Comparison of ENCODE assay signal across 16 cellular contexts in genomic region chr20:62241501-62241900, GRCh38. TPM values are rescaled to one million over a fixed set of nuclear protein-coding genes. Genes with fewer than 3 reads are reported as not detected.
DNase-seq lines count a peak whose midpoint lies in the region; ATAC-seq and TF ChIP-seq lines count a peak whose summit lies in the region.
"Had no signal": no experiment of that assay in that cellular context is flagged by ENCODE, and none has a peak within 500 bp of the region (broad histone marks: within the 10 kb centered on the region; RNA-seq: fewer than 3 reads in every experiment).

No MANE protein-coding gene starts in this region.

- H3K4me1 ChIP-seq in foreskin keratinocyte: no peaks in the 10 kb centered on the region
- peaks cover 29% of the 10 kb centered on the region for H3K4me1 ChIP-seq in PC-3 (ENCODE audit: insufficient read depth, low read length)

- POLR2A ChIA-PET in WTC11 (lab: Charles Lee): no interaction called here
- POLR2A ChIA-PET in PC-3 (lab: Charles Lee; ENCODE audit: unreplicated experiment): no interaction called here

- CTCF ChIA-PET in WTC11 (lab: Charles Lee) (no interaction called here), PC-3 (lab: Charles Lee) (no interaction called here)
- CTCF ChIA-PET in activated CD8-positive, alpha-beta memory T cell treated with anti-CD3 and anti-CD28 coated beads, Interleukin-2, amount 10 ng/mL, durations not matched to agents 7 days and 5 days (lab: Charles Lee): interaction anchor here (0.9 kb wide), 1 partner anchor 100 kb away, joined by 3 read pairs; no protein-coding TSS in a partner anchor

- peaks cover 34% of the 10 kb centered on the region; the same call in 1 of the 2 replicates for H4K20me1 ChIP-seq in PC-3 (ENCODE audit: low read length)

- ATAC-seq in activated T-cell treated with anti-CD3 and anti-CD28 coated beads, Interleukin-2, amount 50 U/mL, for 72 hours (replicated peaks in 1 of 2): no peak
- ATAC-seq in WTC11: no peak
- ATAC-seq in foreskin keratinocyte: no peak
- no peak for ATAC-seq in stimulated activated naive B cell treated with anti-CD40 and anti-IgM and Interleukin-4, amounts not matched to agents 10 μg/mL and 1 μg/mL and 100 μg/mL, for 72 hours (replicated peaks)
- ATAC-seq in PC-3: no peak
- ATAC-seq in HG02938 (IDR thresholded peaks at IDR 0.05; ENCODE audit: unreplicated experiment): no peak
- ATAC-seq in activated CD8-positive, alpha-beta memory T cell treated with anti-CD3 and anti-CD28 coated beads, Interleukin-2, amount 10 ng/mL, durations not matched to agents 7 days and 5 days: no peak

- no peaks in the 10 kb centered on the region for H3K27me3 Mint-ChIP-seq in activated T-cell treated with anti-CD3 and anti-CD28 coated beads, Interleukin-2, amount 50 U/mL, for 72 hours (ENCODE audit: low read depth)
- H3K27me3 Mint-ChIP-seq in WTC11 (ENCODE audit: low read depth): no peaks in the 10 kb centered on the region
- no peaks in the 10 kb centered on the region for H3K27me3 Mint-ChIP-seq in stimulated activated naive B cell treated with anti-CD40 and anti-IgM and Interleukin-4, amounts not matched to agents 10 μg/mL and 1 μg/mL and 100 μg/mL, for 72 hours
- no peaks in the 10 kb centered on the region for H3K27me3 Mint-ChIP-seq in activated CD8-positive, alpha-beta memory T cell treated with anti-CD3 and anti-CD28 coated beads, Interleukin-2, amount 10 ng/mL, durations not matched to agents 7 days and 5 days

- TF ChIP-seq CTCF in WTC11 (IDR thresholded peaks at IDR 0.05): no peak
- TF ChIP-seq CTCF in foreskin keratinocyte (conservative IDR thresholded peaks at IDR 0.05): no peak
- TF ChIP-seq CTCF in PC-3 (conservative IDR thresholded peaks at IDR 0.05; ENCODE audit: low read depth, low read length): no peak

- DNase-seq in activated T-cell treated with anti-CD3 and anti-CD28 coated beads, Interleukin-2, amount 50 U/mL, for 72 hours: no peak
- DNase-seq in activated T-cell treated with anti-CD3 and anti-CD28 coated beads, Interleukin-2, amount 50 U/mL, for 48 hours: no peak
- DNase-seq in WTC11 (ENCODE audit: low spot score) (no peak), foreskin keratinocyte (peak; percentile 17 to 58), PC-3 (no peak)
- DNase-seq in stimulated activated naive B cell treated with anti-CD40 and anti-IgM and Interleukin-4, amounts not matched to agents 10 μg/mL and 1 μg/mL and 100 μg/mL, for 72 hours: no peak
- no peak for DNase-seq in activated CD8-positive, alpha-beta memory T cell treated with anti-CD3 and anti-CD28 coated beads, Interleukin-2, amount 10 ng/mL, durations not matched to agents 7 days and 5 days
- DNase-seq: activated CD4-positive, alpha-beta T cell treated with anti-CD3 and anti-CD28 coated beads for 4 hours; brain microvascular endothelial cell; Caco-2; effector CD4-positive, alpha-beta T cell; NCI-H526 had no signal

- no peaks in the 10 kb centered on the region for H3K36me3 Mint-ChIP-seq in activated T-cell treated with anti-CD3 and anti-CD28 coated beads, Interleukin-2, amount 50 U/mL, for 72 hours (ENCODE audit: insufficient read depth in 2 of 2)
- peaks cover 6% of the 10 kb centered on the region for H3K36me3 Mint-ChIP-seq in WTC11
- peaks cover 8 to 10% of the 10 kb centered on the region in 2 donors for H3K36me3 Mint-ChIP-seq in stimulated activated naive B cell treated with anti-CD40 and anti-IgM and Interleukin-4, amounts not matched to agents 10 μg/mL and 1 μg/mL and 100 μg/mL, for 72 hours
- no peaks in the 10 kb centered on the region for H3K36me3 Mint-ChIP-seq in activated CD8-positive, alpha-beta memory T cell treated with anti-CD3 and anti-CD28 coated beads, Interleukin-2, amount 10 ng/mL, durations not matched to agents 7 days and 5 days

- H3K9me3 ChIP-seq in PC-3 (ENCODE audit: low read length): no peaks in the 10 kb centered on the region
- H3K9me3 ChIP-seq: Caco-2 had no signal

- 0 out of 2 replicates have a peak, but pooled peaks cover 8% of the 10 kb centered on the region for H3K36me3 ChIP-seq in PC-3 (ENCODE audit: low read depth, low read length)

- no peaks in the 10 kb centered on the region for H3K9me2 ChIP-seq in PC-3 (replicated peaks; ENCODE audit: low read length)

- no peak overlapping the region for H3K4me3 ChIP-seq in PC-3 (ENCODE audit: low read length)

- no peaks in the 10 kb centered on the region for H3K9me3 Mint-ChIP-seq in activated T-cell treated with anti-CD3 and anti-CD28 coated beads, Interleukin-2, amount 50 U/mL, for 72 hours
- H3K9me3 Mint-ChIP-seq in WTC11: no peaks in the 10 kb centered on the region
- H3K9me3 Mint-ChIP-seq in stimulated activated naive B cell treated with anti-CD40 and anti-IgM and Interleukin-4, amounts not matched to agents 10 μg/mL and 1 μg/mL and 100 μg/mL, for 72 hours: no peaks in the 10 kb centered on the region
- no peaks in the 10 kb centered on the region for H3K9me3 Mint-ChIP-seq in activated CD8-positive, alpha-beta memory T cell treated with anti-CD3 and anti-CD28 coated beads, Interleukin-2, amount 10 ng/mL, durations not matched to agents 7 days and 5 days (ENCODE audit: low read depth)

- peaks cover 29% of the 10 kb centered on the region for H3K4me1 Mint-ChIP-seq in activated T-cell treated with anti-CD3 and anti-CD28 coated beads, Interleukin-2, amount 50 U/mL, for 72 hours (ENCODE audit: low read depth)
- H3K4me1 Mint-ChIP-seq in WTC11: peaks cover 22% of the 10 kb centered on the region
- H3K4me1 Mint-ChIP-seq in stimulated activated naive B cell treated with anti-CD40 and anti-IgM and Interleukin-4, amounts not matched to agents 10 μg/mL and 1 μg/mL and 100 μg/mL, for 72 hours: peaks cover 26 to 54% of the 10 kb centered on the region in 2 donors
- H3K4me1 Mint-ChIP-seq in activated CD8-positive, alpha-beta memory T cell treated with anti-CD3 and anti-CD28 coated beads, Interleukin-2, amount 10 ng/mL, durations not matched to agents 7 days and 5 days: peaks cover 37% of the 10 kb centered on the region

- H3K27ac ChIP-seq in foreskin keratinocyte: no peak overlapping the region
- H3K27ac ChIP-seq in PC-3 (ENCODE audit: low read length): no peak overlapping the region
- H3K27ac ChIP-seq: brain microvascular endothelial cell had no signal

- no peaks in the 10 kb centered on the region for H3K27me3 ChIP-seq in foreskin keratinocyte
- H3K27me3 ChIP-seq in PC-3 (ENCODE audit: low read length): no peaks in the 10 kb centered on the region
- H3K27me3 ChIP-seq: brain microvascular endothelial cell had no signal

- H3K27ac Mint-ChIP-seq in activated T-cell treated with anti-CD3 and anti-CD28 coated beads, Interleukin-2, amount 50 U/mL, for 72 hours: peak overlapping the region; percentile 26
- H3K27ac Mint-ChIP-seq in WTC11: peak overlapping the region; percentile 67; the same call in 1 of the 2 replicates
- peak overlapping the region; percentile 56 for H3K27ac Mint-ChIP-seq in stimulated activated naive B cell treated with anti-CD40 and anti-IgM and Interleukin-4, amounts not matched to agents 10 μg/mL and 1 μg/mL and 100 μg/mL, for 72 hours
- H3K27ac Mint-ChIP-seq in activated CD8-positive, alpha-beta memory T cell treated with anti-CD3 and anti-CD28 coated beads, Interleukin-2, amount 10 ng/mL, durations not matched to agents 7 days and 5 days: no peak overlapping the region

- intact Hi-C loops in PC-3 (cut with micrococcal nuclease): no loop called here

- BruUV-seq in PC-3 (replicated peaks; lab: Mats Ljungman, UMichigan): no TSS peak

- no peak overlapping the region for H3K4me3 Mint-ChIP-seq in activated T-cell treated with anti-CD3 and anti-CD28 coated beads, Interleukin-2, amount 50 U/mL, for 72 hours
- no peak overlapping the region for H3K4me3 Mint-ChIP-seq in WTC11
- H3K4me3 Mint-ChIP-seq in stimulated activated naive B cell treated with anti-CD40 and anti-IgM and Interleukin-4, amounts not matched to agents 10 μg/mL and 1 μg/mL and 100 μg/mL, for 72 hours: no peak overlapping the region
- no peak overlapping the region for H3K4me3 Mint-ChIP-seq in activated CD8-positive, alpha-beta memory T cell treated with anti-CD3 and anti-CD28 coated beads, Interleukin-2, amount 10 ng/mL, durations not matched to agents 7 days and 5 days

- no peak overlapping the region for H2AFZ ChIP-seq in PC-3 (ENCODE audit: low read length)

- no peak overlapping the region for H3K9ac ChIP-seq in PC-3 (ENCODE audit: low read length)

- H3K79me2 ChIP-seq in PC-3 (ENCODE audit: low read length): peaks cover 78% of the 10 kb centered on the region

- no peaks in the 10 kb centered on the region for H3F3A ChIP-seq in PC-3 (ENCODE audit: low read length, unreplicated experiment)

- H3K4me2 ChIP-seq in PC-3 (ENCODE audit: low read length): no peak overlapping the region

TF ChIP-seq in WTC11, 78 proteins besides CTCF, POLR2A, EP300 and RAD21:
- TF ChIP-seq SOX15 (CRISPR knock-in tag; IDR thresholded peaks at IDR 0.05): no peak
- no peak for TF ChIP-seq EMX1 (CRISPR knock-in tag; IDR thresholded peaks at IDR 0.05)
- no peak for TF ChIP-seq ZNF317 (CRISPR knock-in tag; IDR thresholded peaks at IDR 0.05; ENCODE audit: borderline replicate concordance, low read depth)

RNA-seq across cellular contexts. Expression of gene OSBPL2, which starts 3.2 kb away (rescaled TPM):
- total RNA-seq in activated T-cell treated with anti-CD3 and anti-CD28 coated beads, Interleukin-2, amount 50 U/mL, for 72 hours: 10 to 100 TPM; 40.6 to 44.2 TPM
- total RNA-seq in WTC11 (2021) (37.8 to 49.5 TPM (median 39.4 TPM) in 3 replicates), foreskin keratinocyte (21.8 and 26.2 TPM in 2 replicates), PC-3 (2014; rRNA removed) (32.5 and 39.7 TPM in 2 replicates)
- polyA plus RNA-seq in foreskin keratinocyte: 13.0 and 13.2 TPM in 2 replicates
- total RNA-seq in activated CD8-positive, alpha-beta memory T cell treated with anti-CD3 and anti-CD28 coated beads, Interleukin-2, amount 10 ng/mL, durations not matched to agents 7 days and 5 days: 10 to 100 TPM; 27.1 TPM

RNA-seq across cellular contexts. Expression of gene HRH3, which starts 21.4 kb away (rescaled TPM):
- not detected for total RNA-seq in activated T-cell treated with anti-CD3 and anti-CD28 coated beads, Interleukin-2, amount 50 U/mL, for 72 hours
- total RNA-seq in WTC11 (2021) (2.9 to 3.4 TPM (median 3.3 TPM) in 3 replicates), foreskin keratinocyte (not detected in 2 replicates), PC-3 (2014; rRNA removed) (not detected in 2 replicates)
- polyA plus RNA-seq in foreskin keratinocyte: not detected in 2 replicates
- not detected for total RNA-seq in activated CD8-positive, alpha-beta memory T cell treated with anti-CD3 and anti-CD28 coated beads, Interleukin-2, amount 10 ng/mL, durations not matched to agents 7 days and 5 days
- total RNA-seq: A673; Caco-2; pulmonary artery endothelial cell; T-helper 1 cell treated with Interleukin-12 subunit alpha and Interleukin-12 subunit beta and Interleukin-4 antibody, amounts not matched to agents 30 ng/mL and 1 ng/mL, for 36 hours had no signal

RNA-seq across cellular contexts. Expression of gene MTG2, which starts 58.7 kb away (rescaled TPM):
- total RNA-seq in activated T-cell treated with anti-CD3 and anti-CD28 coated beads, Interleukin-2, amount 50 U/mL, for 72 hours: 10 to 100 TPM; 28.3 to 48.2 TPM
- total RNA-seq in WTC11 (2021) (26.6 to 33.0 TPM (median 27.9 TPM) in 3 replicates), foreskin keratinocyte (29.3 and 35.0 TPM in 2 replicates), PC-3 (2014; rRNA removed) (33.9 and 40.5 TPM in 2 replicates)
- 35.1 and 46.1 TPM in 2 replicates for polyA plus RNA-seq in foreskin keratinocyte
- total RNA-seq in activated CD8-positive, alpha-beta memory T cell treated with anti-CD3 and anti-CD28 coated beads, Interleukin-2, amount 10 ng/mL, durations not matched to agents 7 days and 5 days: 10 to 100 TPM; 34.0 to 40.1 TPM

Comparison
In these comparisons a context has a peak if more than half of its experiments do, and no peak if none do; other contexts are left out.
1. DNase-seq: peak in foreskin keratinocyte (2 of 2); none in activated T-cell treated with anti-CD3 and anti-CD28 coated beads, Interleukin-2, amount 50 U/mL, for 72 hours (0 of 2), activated T-cell treated with anti-CD3 and anti-CD28 coated beads, Interleukin-2, amount 50 U/mL, for 48 hours (0 of 2), WTC11 (single experiment), stimulated activated naive B cell treated with anti-CD40 and anti-IgM and Interleukin-4, amounts not matched to agents 10 μg/mL and 1 μg/mL and 100 μg/mL, for 72 hours (single experiment), PC-3 (single experiment) and activated CD8-positive, alpha-beta memory T cell treated with anti-CD3 and anti-CD28 coated beads, Interleukin-2, amount 10 ng/mL, durations not matched to agents 7 days and 5 days (single experiment).